Comparison of ENCODE assay signal across 33 cellular contexts in genomic region chr15:53202876-53203275, GRCh38.
"Had no signal": no experiment of that assay in that cellular context is flagged by ENCODE, and none has a peak within 500 bp of the region (broad histone marks: within the 10 kb centered on the region; RNA-seq: fewer than 3 reads in every experiment).

No MANE protein-coding gene starts in this region.

- H3K27me3 ChIP-seq: foreskin keratinocyte had no signal

- DNase-seq: activated CD4-positive, alpha-beta T cell treated with anti-CD3 and anti-CD28 coated beads for 1 hour; activated CD4-positive, alpha-beta T cell treated with anti-CD3 and anti-CD28 coated beads for 4 hours; activated CD4-positive, alpha-beta T cell treated with anti-CD3 and anti-CD28 coated beads, Interleukin-2, amount 10 ng/mL, durations not matched to agents 7 days and 5 days; activated CD4-positive, alpha-beta T cell treated with anti-CD3 and anti-CD28 coated beads, Interleukin-2, amount 50 U/mL, for 48 hours; activated CD8-positive, alpha-beta memory T cell treated with anti-CD3 and anti-CD28 coated beads for 24 hours; activated CD8-positive, alpha-beta T cell treated with anti-CD3 and anti-CD28 coated beads for 36 hours; activated effector memory CD4-positive, alpha-beta T cell treated with Interleukin-2 at 50 U/mL for 16 hours; activated gamma-delta T cell treated with Interleukin-2 at 50 U/mL for 16 hours; activated naive CD4-positive, alpha-beta T cell treated with Interleukin-2 at 50 U/mL for 16 hours; activated naive CD8-positive, alpha-beta T cell treated with anti-CD3 and anti-CD28 coated beads for 36 hours; activated naive CD8-positive, alpha-beta T cell treated with anti-CD3 and anti-CD28 coated beads, Interleukin-2, amount 50 U/mL, for 24 hours; activated T-cell treated with anti-CD3 and anti-CD28 coated beads, Interleukin-2, amount 50 U/mL, for 4 hours; adrenal gland; amygdala; aorta; central memory CD4-positive, alpha-beta T cell; cerebellar nuclear complex; dorsolateral prefrontal cortex; effector memory CD4-positive, alpha-beta T cell; erythroblast; foreskin keratinocyte; heart right ventricle; T-helper 1 cell; T-helper 17 cell had no signal

- H3K36me3 Mint-ChIP-seq: activated naive CD4-positive, alpha-beta T cell treated with anti-CD3 and anti-CD28 coated beads, Interleukin-2, amount 50 U/mL, for 24 hours; activated naive CD8-positive, alpha-beta T cell treated with anti-CD3 and anti-CD28 coated beads for 36 hours; brain had no signal

- ATAC-seq: activated CD8-positive, alpha-beta T cell treated with anti-CD3 and anti-CD28 coated beads for 36 hours; activated naive CD8-positive, alpha-beta T cell treated with anti-CD3 and anti-CD28 coated beads, Interleukin-2, amount 50 U/mL, for 24 hours; activated T-cell treated with anti-CD3 and anti-CD28 coated beads, Interleukin-2, amount 50 U/mL, for 4 hours; activated T-helper 17 cell treated with anti-CD3 and anti-CD28 coated beads, Interleukin-2, amount 50 U/mL, for 72 hours; foreskin keratinocyte; gastroesophageal sphincter; heart right ventricle; T-helper 17 cell had no signal

- H3K9me3 ChIP-seq: adrenal gland, breast epithelium, esophagus muscularis mucosa, gastroesophageal sphincter had no signal

- H3K4me1 ChIP-seq: adrenal gland, breast epithelium, esophagus muscularis mucosa, foreskin keratinocyte, gastroesophageal sphincter, heart right ventricle had no signal

- H3K4me3 Mint-ChIP-seq: activated CD4-positive, alpha-beta T cell treated with anti-CD3 and anti-CD28 coated beads, Interleukin-2, amount 10 ng/mL, durations not matched to agents 7 days and 5 days; activated CD8-positive, alpha-beta T cell treated with anti-CD3 and anti-CD28 coated beads for 36 hours; activated naive CD4-positive, alpha-beta T cell treated with anti-CD3 and anti-CD28 coated beads, Interleukin-2, amount 50 U/mL, for 24 hours; activated naive CD8-positive, alpha-beta T cell treated with anti-CD3 and anti-CD28 coated beads for 36 hours; activated naive CD8-positive, alpha-beta T cell treated with anti-CD3 and anti-CD28 coated beads, Interleukin-2, amount 50 U/mL, for 24 hours; activated T-cell treated with anti-CD3 and anti-CD28 coated beads, Interleukin-2, amount 50 U/mL, for 4 hours; activated T-helper 17 cell treated with anti-CD3 and anti-CD28 coated beads, Interleukin-2, amount 50 U/mL, for 72 hours; brain; dendritic cell treated with granulocyte-macrophage colony-stimulating factor and Interleukin-4, amounts not matched to agents 40 ng/mL and 50 ng/mL, for 4 days; T-helper 17 cell had no signal

- H3K4me1 Mint-ChIP-seq: activated CD4-positive, alpha-beta T cell treated with anti-CD3 and anti-CD28 coated beads, Interleukin-2, amount 10 ng/mL, durations not matched to agents 7 days and 5 days; activated naive CD8-positive, alpha-beta T cell treated with anti-CD3 and anti-CD28 coated beads for 36 hours; activated naive CD8-positive, alpha-beta T cell treated with anti-CD3 and anti-CD28 coated beads, Interleukin-2, amount 50 U/mL, for 24 hours; activated T-helper 17 cell treated with anti-CD3 and anti-CD28 coated beads, Interleukin-2, amount 50 U/mL, for 72 hours; brain; T-helper 17 cell had no signal

- H3K27ac Mint-ChIP-seq: activated CD4-positive, alpha-beta T cell treated with anti-CD3 and anti-CD28 coated beads, Interleukin-2, amount 10 ng/mL, durations not matched to agents 7 days and 5 days; activated CD8-positive, alpha-beta T cell treated with anti-CD3 and anti-CD28 coated beads for 36 hours; activated naive CD4-positive, alpha-beta T cell treated with anti-CD3 and anti-CD28 coated beads, Interleukin-2, amount 50 U/mL, for 24 hours; activated naive CD8-positive, alpha-beta T cell treated with anti-CD3 and anti-CD28 coated beads for 36 hours; activated naive CD8-positive, alpha-beta T cell treated with anti-CD3 and anti-CD28 coated beads, Interleukin-2, amount 50 U/mL, for 24 hours; activated T-helper 17 cell treated with anti-CD3 and anti-CD28 coated beads, Interleukin-2, amount 50 U/mL, for 72 hours; brain; dendritic cell treated with granulocyte-macrophage colony-stimulating factor and Interleukin-4, amounts not matched to agents 40 ng/mL and 50 ng/mL, for 4 days; T-helper 17 cell had no signal

- H3K9me3 Mint-ChIP-seq: activated CD4-positive, alpha-beta T cell treated with anti-CD3 and anti-CD28 coated beads, Interleukin-2, amount 10 ng/mL, durations not matched to agents 7 days and 5 days; activated CD8-positive, alpha-beta T cell treated with anti-CD3 and anti-CD28 coated beads for 36 hours; activated naive CD4-positive, alpha-beta T cell treated with anti-CD3 and anti-CD28 coated beads, Interleukin-2, amount 50 U/mL, for 24 hours; activated T-cell treated with anti-CD3 and anti-CD28 coated beads, Interleukin-2, amount 50 U/mL, for 4 hours; activated T-helper 17 cell treated with anti-CD3 and anti-CD28 coated beads, Interleukin-2, amount 50 U/mL, for 72 hours; dendritic cell treated with granulocyte-macrophage colony-stimulating factor and Interleukin-4, amounts not matched to agents 40 ng/mL and 50 ng/mL, for 4 days had no signal

- H3K36me3 ChIP-seq: adrenal gland, breast epithelium, cardiac muscle cell, esophagus muscularis mucosa, gastroesophageal sphincter, heart right ventricle had no signal

- H3K4me3 ChIP-seq: adrenal gland, breast epithelium, cardiac muscle cell, coronary artery, dorsolateral prefrontal cortex, esophagus muscularis mucosa, gastroesophageal sphincter, heart right ventricle had no signal

- H3K27ac ChIP-seq: adrenal gland, breast epithelium, cardiac muscle cell, coronary artery, dorsolateral prefrontal cortex, esophagus muscularis mucosa, foreskin keratinocyte, gastroesophageal sphincter, heart right ventricle had no signal
